In genomic region chr14:40447032-40447431, GRCh38 we compare ENCODE assay signal across 23 cellular contexts.
DNase-seq lines count a peak whose midpoint lies in the region; TF ChIP-seq lines count a peak whose summit lies in the region.
"Had no signal": no experiment of that assay in that cellular context is flagged by ENCODE, and none has a peak within 500 bp of the region (broad histone marks: within the 10 kb centered on the region; RNA-seq: fewer than 3 reads in every experiment).

No MANE protein-coding gene starts in this region.

- intact Hi-C loops in thyroid gland (cut with DNase I), result no loop called here

- no peaks in the 10 kb centered on the region for H3K9me3 ChIP-seq in thyroid gland
- H3K9me3 ChIP-seq: A549, upper lobe of right lung had no signal

- 27 to 41% methylated on average over 3 of the region's 3 CpGs for WGBS in thyroid gland, 2 donors

- TF ChIP-seq CTCF in epithelial cell of esophagus (IDR thresholded peaks at IDR 0.05; ENCODE audit: insufficient read depth, low read depth, low read length, missing control alignments), result no peak
- TF ChIP-seq CTCF in thyroid gland (IDR thresholded peaks at IDR 0.05), result no peak

- no peaks in the 10 kb centered on the region for H3K27me3 ChIP-seq in thyroid gland
- H3K27me3 ChIP-seq: stomach, upper lobe of right lung had no signal

- no peak for TF ChIP-seq POLR2A in thyroid gland (IDR thresholded peaks at IDR 0.05)

- DNase-seq in NCI-H748 (lab: John Stamatoyannopoulos, UW; ENCODE audit: unreplicated experiment) (peak; percentile 8), NCI-H748 treated with DMSO at 0.1 percent for 48 hours (lab: John Stamatoyannopoulos, UW) (no peak), NCI-H345 treated with DMSO at 0.1 percent for 48 hours (lab: John Stamatoyannopoulos, UW; ENCODE audit: unreplicated experiment) (peak; percentile 4), epithelial cell of esophagus (ENCODE audit: low read depth) (peak; percentile 54), thyroid gland (peak; percentile 85 to 86), NCI-H1092 treated with DMSO at 0.1 percent for 48 hours (lab: John Stamatoyannopoulos, UW) (no peak), DMS114 treated with DMSO at 0.1 percent for 48 hours (lab: John Stamatoyannopoulos, UW; ENCODE audit: unreplicated experiment) (no peak)
- no peak for DNase-seq in stimulated activated CD4-positive, alpha-beta T cell treated with anti-CD3 and anti-CD28 coated beads, Interleukin-2, amount 100 ng/mL, for 48 hours
- DNase-seq: activated CD4-positive, alpha-beta memory T cell treated with anti-CD3 and anti-CD28 coated beads for 36 hours; amniotic stem cell; Calu3; dermis blood vessel endothelial cell; foreskin melanocyte; HFFc6; left colon; midbrain; MV-4-11; SIG-M5; stimulated activated CD4-positive, alpha-beta T cell treated with anti-CD3 and anti-CD28 coated beads, Interleukin-4, amount 100 ng/mL, for 24 hours; stomach; upper lobe of right lung had no signal

- H3K27ac ChIP-seq in thyroid gland, result no peak overlapping the region
- H3K27ac ChIP-seq: A549, skin epidermis, stomach, upper lobe of right lung had no signal

- H3K4me1 ChIP-seq in thyroid gland, result no peaks in the 10 kb centered on the region
- H3K4me1 ChIP-seq: A549, stomach, upper lobe of right lung had no signal

- no peaks in the 10 kb centered on the region for H3K36me3 ChIP-seq in thyroid gland
- H3K36me3 ChIP-seq: stomach, upper lobe of right lung had no signal

- no peak overlapping the region for H3K4me3 ChIP-seq in epithelial cell of esophagus (ENCODE audit: low read length)
- H3K4me3 ChIP-seq in thyroid gland (replicated peaks in 1 of 3), result no peak overlapping the region
- H3K4me3 ChIP-seq: A549, skin epidermis, stomach, upper lobe of right lung had no signal

Comparison
In these comparisons a context has a peak if more than half of its experiments do, and no peak if none do; other contexts are left out.
1. DNase-seq: peak in NCI-H748 (single experiment), NCI-H345 treated with DMSO at 0.1 percent for 48 hours (single experiment), epithelial cell of esophagus (single experiment) and thyroid gland (2 of 2); none in NCI-H748 treated with DMSO at 0.1 percent for 48 hours (single experiment), NCI-H1092 treated with DMSO at 0.1 percent for 48 hours (single experiment), DMS114 treated with DMSO at 0.1 percent for 48 hours (single experiment) and stimulated activated CD4-positive, alpha-beta T cell treated with anti-CD3 and anti-CD28 coated beads, Interleukin-2, amount 100 ng/mL, for 48 hours (0 of 2).